1 cellular context compared by ENCODE assay signal in genomic region chr17:81428521-81428920, GRCh38.
TF ChIP-seq lines count a peak whose summit lies in the region.

No MANE protein-coding gene starts in this region.

TF ChIP-seq in SK-N-SH, 30 proteins besides CTCF, POLR2A, EP300 and RAD21 (continued from another document):
- TF ChIP-seq REST (IDR thresholded peaks at IDR 0.05; ENCODE audit: low read depth, low read length), result no peak
- TF ChIP-seq POLR2AphosphoS5 (IDR thresholded peaks at IDR 0.05; ENCODE audit: low read depth, low read length), result no peak
